In genomic region chr20:18919996-18920395, GRCh38 we compare ENCODE assay signal across 8 cellular contexts.
"Had no signal": no experiment of that assay in that cellular context is flagged by ENCODE, and none has a peak within 500 bp of the region (broad histone marks: within the 10 kb centered on the region; RNA-seq: fewer than 3 reads in every experiment).

No MANE protein-coding gene starts in this region.

- H2AFZ ChIP-seq: GM23338 had no signal

- H3K27ac Mint-ChIP-seq: GM23338, H9 had no signal

- ATAC-seq: GM23338 had no signal

- H3K4me1 Mint-ChIP-seq: GM23338, IgD-negative memory B cell had no signal

- H3K4me2 ChIP-seq: GM23338 had no signal

- DNase-seq: H9, HCEC 1CT, KG1 had no signal

- FAIRE-seq: H1, H54 had no signal

- H3K27ac ChIP-seq: HL-60 had no signal

- H3K9me3 Mint-ChIP-seq: GM23338, H9, IgD-negative memory B cell had no signal

- H3K4me3 Mint-ChIP-seq: GM23338, H9, IgD-negative memory B cell had no signal

- H3K4me3 ChIP-seq: GM23338 had no signal
